In genomic region chr2:18368008-18368407, GRCh38 we compare ENCODE assay signal across 23 cellular contexts.
A peak's percentile ranks its signal among the peaks of the same experiment; 100 is the strongest.
DNase-seq lines count a peak whose midpoint lies in the region; ATAC-seq, FAIRE-seq and TF ChIP-seq lines count a peak whose summit lies in the region.
"Had no signal": no experiment of that assay in that cellular context is flagged by ENCODE, and none has a peak within 500 bp of the region (broad histone marks: within the 10 kb centered on the region; RNA-seq: fewer than 3 reads in every experiment).

No MANE protein-coding gene starts in this region.

- H3F3A ChIP-seq in GM23338 (replicated peaks; ENCODE audit: low read depth) = no peaks in the 10 kb centered on the region

- H3K4me2 ChIP-seq in GM23338 = no peak overlapping the region

- H3K4me1 Mint-ChIP-seq in GM23338 = no peaks in the 10 kb centered on the region

- no peaks in the 10 kb centered on the region for H3K79me2 ChIP-seq in GM23338 (replicated peaks; ENCODE audit: insufficient read depth)

- H3K4me3 ChIP-seq in bronchial epithelial cell (ENCODE audit: low read depth, low read length) = no peak overlapping the region
- H3K4me3 ChIP-seq in stomach = no peak overlapping the region
- no peak overlapping the region for H3K4me3 ChIP-seq in GM23338
- H3K4me3 ChIP-seq: GM23248 had no signal

- H3K9me2 ChIP-seq in GM23338 (ENCODE audit: insufficient read depth) = no peaks in the 10 kb centered on the region

- no peak overlapping the region for H3K4me3 Mint-ChIP-seq in GM23338
- H3K4me3 Mint-ChIP-seq: CD4-positive, alpha-beta T cell had no signal

- no peaks in the 10 kb centered on the region for H4K20me1 ChIP-seq in GM23338 (replicated peaks; ENCODE audit: insufficient read depth)

- H2AFZ ChIP-seq in GM23338 = no peak overlapping the region
- H2AFZ ChIP-seq: GM23248 had no signal

- H3K27me3 ChIP-seq in bronchial epithelial cell (ENCODE audit: control insufficient read depth, insufficient read depth, low read length) (no peaks in the 10 kb centered on the region), stomach (no peaks in the 10 kb centered on the region), GM23338 (ENCODE audit: insufficient read depth) (no peaks in the 10 kb centered on the region)

- H3K27me3 Mint-ChIP-seq in GM23338 (ENCODE audit: insufficient read depth, low read depth, poor library complexity) = no peaks in the 10 kb centered on the region

- peak; percentile 39 for DNase-seq in DMS53 treated with DMSO at 0.1 percent for 48 hours (lab: John Stamatoyannopoulos, UW; ENCODE audit: unreplicated experiment)
- DNase-seq in LHCN-M2 (ENCODE audit: low read depth) = peak; percentile 65
- DNase-seq in bronchial epithelial cell (ENCODE audit: low read depth) = peak; percentile 26
- DNase-seq in pons (ENCODE audit: low spot score) = peak; percentile 19
- DNase-seq in stomach = no peak
- DNase-seq in GM23338 (ENCODE audit: low spot score) = no peak
- DNase-seq in inferior parietal cortex (ENCODE audit: extremely low spot score) = no peak
- DNase-seq: Caco-2; CD4-positive, alpha-beta T cell; DMS 273 treated with DMSO at 0.1 percent for 48 hours; GM23248; HCEC 1CT; KG1; MV-4-11; NCI-H1105 treated with DMSO at 0.1 percent for 48 hours; NCI-H2029 treated with DMSO at 0.1 percent for 48 hours; NCI-H2171; NCI-H345; NCI-H524 treated with DMSO at 0.1 percent for 48 hours; NCI-H82 had no signal

- no peaks in the 10 kb centered on the region for H3K9me3 Mint-ChIP-seq in GM23338
- H3K9me3 Mint-ChIP-seq: CD4-positive, alpha-beta T cell had no signal

- FAIRE-seq in bronchial epithelial cell (lab: Jason Lieb, UNC) = no peak
- FAIRE-seq: GM12891 had no signal

- H3K36me3 ChIP-seq in bronchial epithelial cell (ENCODE audit: control insufficient read depth, insufficient read depth, low read length) (no peaks in the 10 kb centered on the region), stomach (no peaks in the 10 kb centered on the region), GM23338 (ENCODE audit: insufficient read depth) (no peaks in the 10 kb centered on the region)

- TF ChIP-seq CTCF in bronchial epithelial cell (IDR thresholded peaks at IDR 0.05; ENCODE audit: insufficient read depth, low read length, severe bottlenecking) (no peak), stomach (IDR thresholded peaks at IDR 0.05) (no peak), GM23338 (conservative IDR thresholded peaks at IDR 0.05; ENCODE audit: low read depth in 2 of 2) (no peak)

- TF ChIP-seq EP300 in stomach (IDR thresholded peaks at IDR 0.05) = no peak

- no peak overlapping the region for H3K27ac ChIP-seq in stomach
- no peak overlapping the region for H3K27ac ChIP-seq in GM23338 (ENCODE audit: low read depth)
- H3K27ac ChIP-seq: GM23248, HL-60 had no signal

- WGBS in stomach, 5 donors = 26 to 66% (median 49%) methylated on average over 2 of the region's 2 CpGs

- no peak for ATAC-seq in GM23338
- ATAC-seq: Panc1 had no signal

- H3K9me3 ChIP-seq in stomach = no peaks in the 10 kb centered on the region
- H3K9me3 ChIP-seq: Caco-2 had no signal

- TF ChIP-seq POLR2A in stomach (IDR thresholded peaks at IDR 0.05) = no peak

- H3K27ac Mint-ChIP-seq in GM23338 = no peak overlapping the region
- H3K27ac Mint-ChIP-seq: CD4-positive, alpha-beta T cell had no signal

- intact Hi-C loops in stomach (cut with DNase I; ENCODE audit: low total_unique reads) = no loop called here

- H3K4me1 ChIP-seq in stomach = no peaks in the 10 kb centered on the region
- H3K4me1 ChIP-seq in GM23338 (ENCODE audit: insufficient read depth) = no peaks in the 10 kb centered on the region
- H3K4me1 ChIP-seq: Caco-2 had no signal

- H3K36me3 Mint-ChIP-seq in GM23338 (ENCODE audit: low read depth) = no peaks in the 10 kb centered on the region

TF ChIP-seq in GM23338, 12 proteins besides CTCF, POLR2A, EP300 and RAD21:
- TF ChIP-seq CREB1 (CRISPR knock-in tag; IDR thresholded peaks at IDR 0.05; ENCODE audit: low read depth) = no peak

Comparison
In these comparisons a context has a peak if more than half of its experiments do, and no peak if none do; other contexts are left out.
1. DNase-seq: peak in DMS53 treated with DMSO at 0.1 percent for 48 hours (single experiment), LHCN-M2 (single experiment), bronchial epithelial cell (single experiment) and pons (single experiment); none in stomach (single experiment), GM23338 (single experiment) and inferior parietal cortex (single experiment).